9 cellular contexts compared by ENCODE assay signal in the genomic region with DNA sequence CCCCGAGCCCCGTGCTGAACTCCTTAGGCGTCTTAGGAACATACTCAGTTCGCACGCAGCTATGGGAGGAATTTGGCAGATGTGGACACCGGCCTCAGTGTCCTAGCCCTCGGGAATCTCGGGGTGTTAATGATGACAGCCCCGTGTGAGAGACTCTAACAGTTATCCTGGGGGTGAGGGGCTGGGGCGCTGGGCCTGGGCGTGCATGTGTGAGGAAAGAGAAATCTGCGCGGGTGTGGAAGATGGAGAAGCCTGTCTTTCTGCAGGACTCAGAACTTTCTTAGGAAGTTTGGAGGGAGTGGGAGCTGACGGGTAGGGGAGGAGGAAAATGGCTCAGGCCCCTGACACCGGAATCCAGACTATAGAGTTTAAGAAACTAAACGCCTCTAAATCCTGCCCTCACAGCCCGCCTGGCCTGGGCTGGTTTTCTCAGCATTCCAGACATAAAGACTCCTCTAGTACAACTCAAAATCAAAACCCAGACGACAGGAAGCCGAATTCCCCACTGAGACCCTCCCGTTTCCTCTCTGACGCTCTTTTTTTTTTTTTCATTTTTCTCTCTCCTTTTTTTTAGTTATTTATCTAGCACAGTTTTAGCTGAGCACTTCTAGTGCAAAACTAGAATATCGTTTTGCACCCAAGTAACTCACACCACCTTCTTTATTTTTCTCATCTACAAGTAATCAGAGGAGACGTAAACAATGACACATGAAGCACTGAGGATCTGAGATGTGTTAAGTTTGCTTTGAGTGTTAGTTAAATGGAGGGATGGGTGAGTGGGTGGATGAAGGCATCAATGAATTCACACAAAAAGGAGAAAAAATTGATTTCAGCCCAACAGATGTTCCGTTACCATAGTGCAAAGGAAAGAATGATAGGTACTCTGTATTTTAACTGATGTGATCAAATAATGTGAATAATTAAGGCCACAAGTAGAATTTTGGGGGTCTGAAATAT. TPM values are rescaled to one million over a fixed set of nuclear protein-coding genes. Genes with fewer than 3 reads are reported as not detected.
DNase-seq lines count a peak whose midpoint lies in the region; ATAC-seq and TF ChIP-seq lines count a peak whose summit lies in the region.
"Had no signal": no experiment of that assay in that cellular context is flagged by ENCODE, and none has a peak within 500 bp of the region (broad histone marks: within the 10 kb centered on the region; RNA-seq: fewer than 3 reads in every experiment).

No MANE protein-coding gene starts in this region.

- POLR2A ChIA-PET in naive thymus-derived CD4-positive, alpha-beta T cell (lab: Charles Lee) = interaction anchor here (0.5 to 3.0 kb wide), 2 partner anchors 17 to 36 kb away, joined by 3 to 20 read pairs; no protein-coding TSS in a partner anchor

- no peaks in the 10 kb centered on the region for H3K36me3 ChIP-seq in naive thymus-derived CD4-positive, alpha-beta T cell (ENCODE audit: control insufficient read depth in 2 of 3, insufficient read depth in 3 of 3, low read length in 3 of 3)

- H3K36me3 Mint-ChIP-seq in naive thymus-derived CD4-positive, alpha-beta T cell = peaks cover 0 to 8% (median 6%) of the 10 kb centered on the region in 5 donors

- peak overlapping the region; percentile 36 for H3K4me3 ChIP-seq in epithelial cell of esophagus (ENCODE audit: low read length)
- peak overlapping the region; percentile 50 for H3K4me3 ChIP-seq in naive thymus-derived CD4-positive, alpha-beta T cell (ENCODE audit: low read length)

- peaks cover 17 to 48% (median 34%) of the 10 kb centered on the region in 7 donors for H3K4me1 Mint-ChIP-seq in naive thymus-derived CD4-positive, alpha-beta T cell

- DNase-seq in AG08395 (ENCODE audit: low spot score) (peak; percentile 31), epithelial cell of esophagus (ENCODE audit: low read depth) (no peak), NCI-H2081 treated with DMSO at 0.1 percent for 48 hours (lab: John Stamatoyannopoulos, UW) (no peak), erythroblast (lab: John Stamatoyannopoulos, UW) (no peak), 8988T (no peak), NCI-H128 (lab: John Stamatoyannopoulos, UW; ENCODE audit: unreplicated experiment) (no peak)
- peak in 1 of 9 donors; percentile 18 for DNase-seq in naive thymus-derived CD4-positive, alpha-beta T cell

- TF ChIP-seq POLR2A in erythroblast (IDR thresholded peaks at IDR 0.05; ENCODE audit: low read length) = no peak

- H3K27me3 ChIP-seq in naive thymus-derived CD4-positive, alpha-beta T cell (ENCODE audit: control insufficient read depth in 2 of 2, insufficient read depth in 2 of 2, low read length in 2 of 2) = peaks cover 0 to 5% of the 10 kb centered on the region in 2 donors

- TF ChIP-seq CTCF in epithelial cell of esophagus (IDR thresholded peaks at IDR 0.05; ENCODE audit: insufficient read depth, low read depth, low read length, missing control alignments) = no peak

- H3K9me3 Mint-ChIP-seq in naive thymus-derived CD4-positive, alpha-beta T cell = peaks cover 0 to 4% (median 0%) of the 10 kb centered on the region in 11 donors

- H3K9me3 ChIP-seq in naive thymus-derived CD4-positive, alpha-beta T cell (ENCODE audit: control insufficient read depth in 2 of 3, low read length in 3 of 3) = no peaks in the 10 kb centered on the region

- intact Hi-C loops in naive thymus-derived CD4-positive, alpha-beta T cell (cut with micrococcal nuclease) = no loop called here

- peak overlapping the region in 8 of 9 donors; percentile 1 to 81 (median 34) for H3K27ac Mint-ChIP-seq in naive thymus-derived CD4-positive, alpha-beta T cell

- peaks cover 26 to 48% (median 35%) of the 10 kb centered on the region in 5 donors for H3K27me3 Mint-ChIP-seq in naive thymus-derived CD4-positive, alpha-beta T cell

- peak overlapping the region; percentile 39 to 87 (median 80) for H3K4me3 Mint-ChIP-seq in naive thymus-derived CD4-positive, alpha-beta T cell

- peak; percentile 2 for ATAC-seq in HG02943 (IDR thresholded peaks at IDR 0.05; ENCODE audit: low read depth, unreplicated experiment)
- peak; percentile 1 for ATAC-seq in naive thymus-derived CD4-positive, alpha-beta T cell

- peaks cover 0 to 15% of the 10 kb centered on the region in 2 donors for H3K4me1 ChIP-seq in naive thymus-derived CD4-positive, alpha-beta T cell (ENCODE audit: control insufficient read depth in 2 of 2, insufficient read depth in 2 of 2, low read length in 2 of 2)

- CTCF ChIA-PET in naive thymus-derived CD4-positive, alpha-beta T cell (lab: Charles Lee) = interaction anchor here (0.6 kb wide), 1 partner anchor 661 kb away, joined by 4 read pairs; no protein-coding TSS in a partner anchor

- no peak overlapping the region for H3K27ac ChIP-seq in naive thymus-derived CD4-positive, alpha-beta T cell (ENCODE audit: low read depth, low read length)

RNA-seq across cellular contexts. Expression of a gene that starts 1.2 kb away (rescaled TPM):
- 1 to 10 TPM in 2 of 5 experiments, under 1 TPM in 1, not detected in 2; 0.82 to 5.1 (median 1.8) TPM for total RNA-seq in naive thymus-derived CD4-positive, alpha-beta T cell
- under 1 TPM in 1 of 2 donors, not detected in 1; 0.33 TPM for polyA plus RNA-seq in naive thymus-derived CD4-positive, alpha-beta T cell
- total RNA-seq: glomerular endothelial cell had no signal

RNA-seq across cellular contexts. Expression of a gene that starts 29.7 kb away (rescaled TPM):
- 1 to 10 TPM in 1 of 5 experiments, under 1 TPM in 2, not detected in 2; 0.12 to 3.0 (median 0.37) TPM for total RNA-seq in naive thymus-derived CD4-positive, alpha-beta T cell
- under 1 TPM in 1 of 2 donors, not detected in 1; 0.36 TPM for polyA plus RNA-seq in naive thymus-derived CD4-positive, alpha-beta T cell
- total RNA-seq: glomerular endothelial cell had no signal
